Comparison of ENCODE assay signal across 31 cellular contexts in genomic region chr2:134269986-134270735, GRCh38. TPM values are rescaled to one million over a fixed set of nuclear protein-coding genes. Genes with fewer than 3 reads are reported as not detected.
A peak's percentile ranks its signal among the peaks of the same experiment; 100 is the strongest.
DNase-seq lines count a peak whose midpoint lies in the region; ATAC-seq and TF ChIP-seq lines count a peak whose summit lies in the region.
"Had no signal": no experiment of that assay in that cellular context is flagged by ENCODE, and none has a peak within 500 bp of the region (broad histone marks: within the 10 kb centered on the region; RNA-seq: fewer than 3 reads in every experiment).

No MANE protein-coding gene starts in this region.

- H3K27me3 ChIP-seq in DOHH2 (ENCODE audit: control insufficient read depth, low read length) (no peaks in the 10 kb centered on the region), right cardiac atrium (ENCODE audit: control insufficient read depth, insufficient read depth) (no peaks in the 10 kb centered on the region), colonic mucosa (no peaks in the 10 kb centered on the region)
- H3K27me3 ChIP-seq: upper lobe of right lung had no signal

- H3K4me1 ChIP-seq in DOHH2 (ENCODE audit: control insufficient read depth, low read length): peaks cover 91% of the 10 kb centered on the region
- H3K4me1 ChIP-seq in right cardiac atrium (ENCODE audit: control insufficient read depth, insufficient read depth, low read length): peaks cover 17% of the 10 kb centered on the region
- no peaks in the 10 kb centered on the region for H3K4me1 ChIP-seq in colonic mucosa
- H3K4me1 ChIP-seq: upper lobe of right lung had no signal

- H3K36me3 ChIP-seq in DOHH2 (ENCODE audit: control insufficient read depth, low read length) (peaks cover 53% of the 10 kb centered on the region), colonic mucosa (no peaks in the 10 kb centered on the region)

- no peaks in the 10 kb centered on the region for H3K27me3 Mint-ChIP-seq in activated T-helper 17 cell treated with anti-CD3 and anti-CD28 coated beads, Interleukin-2, amount 50 U/mL, for 72 hours
- no peaks in the 10 kb centered on the region for H3K27me3 Mint-ChIP-seq in stimulated activated memory B cell treated with anti-CD40 and anti-IgM and Interleukin-4, amounts not matched to agents 10 μg/mL and 1 μg/mL and 100 μg/mL, for 72 hours
- H3K27me3 Mint-ChIP-seq: activated T-cell treated with anti-CD3 and anti-CD28 coated beads, Interleukin-2, amount 50 U/mL, for 24 hours had no signal

- peak overlapping the region; percentile 36 for H3K27ac Mint-ChIP-seq in activated T-helper 17 cell treated with anti-CD3 and anti-CD28 coated beads, Interleukin-2, amount 50 U/mL, for 72 hours
- H3K27ac Mint-ChIP-seq in stimulated activated memory B cell treated with anti-CD40 and anti-IgM and Interleukin-4, amounts not matched to agents 10 μg/mL and 1 μg/mL and 100 μg/mL, for 72 hours: peak overlapping the region; percentile 94
- H3K27ac Mint-ChIP-seq: activated T-cell treated with anti-CD3 and anti-CD28 coated beads, Interleukin-2, amount 50 U/mL, for 24 hours; CD8-positive, alpha-beta T cell; endodermal cell; immature natural killer cell; natural killer cell had no signal

- H4K20me1 ChIP-seq in DOHH2 (ENCODE audit: control insufficient read depth, insufficient read depth, low read depth, low read length): 0 out of 2 replicates have a peak, but pooled peaks cover 4% of the 10 kb centered on the region

- H3K9me2 ChIP-seq in DOHH2 (replicated peaks; ENCODE audit: control insufficient read depth, low read length): no peaks in the 10 kb centered on the region

- no peak overlapping the region for H3K9ac ChIP-seq in colonic mucosa (ENCODE audit: low read depth in 2 of 2, low read length in 2 of 2)
- H3K9ac ChIP-seq: GM23248 had no signal

- H3K79me2 ChIP-seq in DOHH2 (ENCODE audit: control insufficient read depth, low read length): peaks cover 87% of the 10 kb centered on the region

- peaks cover 8% of the 10 kb centered on the region for H3F3A ChIP-seq in DOHH2 (ENCODE audit: control insufficient read depth, insufficient read depth)

- no peak overlapping the region for H3K4me3 ChIP-seq in DOHH2 (ENCODE audit: low read length)
- H3K4me3 ChIP-seq in right cardiac atrium (ENCODE audit: low read length): no peak overlapping the region
- H3K4me3 ChIP-seq in colonic mucosa: no peak overlapping the region
- H3K4me3 ChIP-seq: GM23248, SK-N-MC, upper lobe of right lung had no signal

- 40% methylated on average over 6 of the region's 6 CpGs for WGBS in right cardiac atrium

- peak overlapping the region; percentile 20 for H3K4me3 Mint-ChIP-seq in activated T-helper 17 cell treated with anti-CD3 and anti-CD28 coated beads, Interleukin-2, amount 50 U/mL, for 72 hours
- no peak overlapping the region for H3K4me3 Mint-ChIP-seq in stimulated activated memory B cell treated with anti-CD40 and anti-IgM and Interleukin-4, amounts not matched to agents 10 μg/mL and 1 μg/mL and 100 μg/mL, for 72 hours
- H3K4me3 Mint-ChIP-seq: activated T-cell treated with anti-CD3 and anti-CD28 coated beads, Interleukin-2, amount 50 U/mL, for 24 hours; CD8-positive, alpha-beta T cell; endodermal cell; immature natural killer cell; natural killer cell had no signal

- DNase-seq in right cardiac atrium (no peak), NCI-H2107 (lab: John Stamatoyannopoulos, UW) (no peak), colonic mucosa (no peak)
- DNase-seq: activated CD4-positive, alpha-beta T cell treated with anti-CD3 and anti-CD28 coated beads for 48 hours; activated CD8-positive, alpha-beta memory T cell treated with anti-CD3 and anti-CD28 coated beads for 24 hours; activated naive CD4-positive, alpha-beta T cell treated with Interleukin-2 at 50 U/mL for 16 hours; activated T-cell treated with anti-CD3 and anti-CD28 coated beads, Interleukin-2, amount 50 U/mL, for 24 hours; amniotic stem cell; CD8-positive, alpha-beta T cell; DMS 273 treated with DMSO at 0.1 percent for 48 hours; endodermal cell; foreskin melanocyte; GM23248; hippocampal formation; immature natural killer cell; natural killer cell; NCI-H1417 treated with DMSO at 0.1 percent for 48 hours; NCI-H2081 treated with DMSO at 0.1 percent for 48 hours; NCI-H446; NCI-H82; small intestine; stimulated activated CD4-positive, alpha-beta T cell treated with anti-CD3 and anti-CD28 coated beads, Interleukin-1b, Interleukin-23, amount 100 ng/mL, for 48 hours; upper lobe of right lung had no signal

- peaks cover 78% of the 10 kb centered on the region for H3K36me3 Mint-ChIP-seq in activated T-helper 17 cell treated with anti-CD3 and anti-CD28 coated beads, Interleukin-2, amount 50 U/mL, for 72 hours (ENCODE audit: low read depth)
- peaks cover 28% of the 10 kb centered on the region for H3K36me3 Mint-ChIP-seq in stimulated activated memory B cell treated with anti-CD40 and anti-IgM and Interleukin-4, amounts not matched to agents 10 μg/mL and 1 μg/mL and 100 μg/mL, for 72 hours

- H3K27ac ChIP-seq in DOHH2 (ENCODE audit: low read depth, low read length) (no peak overlapping the region), right cardiac atrium (ENCODE audit: low read length) (no peak overlapping the region), colonic mucosa (no peak overlapping the region)
- H3K27ac ChIP-seq: GM23248, HL-60, RWPE1, SK-N-MC, upper lobe of right lung had no signal

- no peaks in the 10 kb centered on the region for H3K9me3 Mint-ChIP-seq in activated T-helper 17 cell treated with anti-CD3 and anti-CD28 coated beads, Interleukin-2, amount 50 U/mL, for 72 hours
- no peaks in the 10 kb centered on the region for H3K9me3 Mint-ChIP-seq in stimulated activated memory B cell treated with anti-CD40 and anti-IgM and Interleukin-4, amounts not matched to agents 10 μg/mL and 1 μg/mL and 100 μg/mL, for 72 hours
- H3K9me3 Mint-ChIP-seq: activated T-cell treated with anti-CD3 and anti-CD28 coated beads, Interleukin-2, amount 50 U/mL, for 24 hours; CD8-positive, alpha-beta T cell; endodermal cell; immature natural killer cell; natural killer cell had no signal

- peaks cover 46% of the 10 kb centered on the region for H3K4me1 Mint-ChIP-seq in activated T-helper 17 cell treated with anti-CD3 and anti-CD28 coated beads, Interleukin-2, amount 50 U/mL, for 72 hours
- H3K4me1 Mint-ChIP-seq in stimulated activated memory B cell treated with anti-CD40 and anti-IgM and Interleukin-4, amounts not matched to agents 10 μg/mL and 1 μg/mL and 100 μg/mL, for 72 hours: peaks cover 80% of the 10 kb centered on the region

- H3K9me3 ChIP-seq in DOHH2 (ENCODE audit: control insufficient read depth, insufficient read depth, low read length) (no peaks in the 10 kb centered on the region), right cardiac atrium (ENCODE audit: control insufficient read depth, low read length) (no peaks in the 10 kb centered on the region), colonic mucosa (no peaks in the 10 kb centered on the region)
- H3K9me3 ChIP-seq: upper lobe of right lung had no signal

- no peak for TF ChIP-seq CTCF in DOHH2 (IDR thresholded peaks at IDR 0.05; ENCODE audit: low read depth, low read length, poor library complexity, severe bottlenecking)
- no peak for TF ChIP-seq CTCF in colonic mucosa (IDR thresholded peaks at IDR 0.05)

- ATAC-seq in activated T-helper 17 cell treated with anti-CD3 and anti-CD28 coated beads, Interleukin-2, amount 50 U/mL, for 72 hours (replicated peaks): no peak
- peak; percentile 54 to 62 for ATAC-seq in right cardiac atrium
- ATAC-seq in stimulated activated memory B cell treated with anti-CD40 and anti-IgM and Interleukin-4, amounts not matched to agents 10 μg/mL and 1 μg/mL and 100 μg/mL, for 72 hours: no peak
- ATAC-seq in HG03097 (IDR thresholded peaks at IDR 0.05; ENCODE audit: low FRiP score, unreplicated experiment): no peak
- ATAC-seq: CD8-positive, alpha-beta T cell; esophagus mucosa; natural killer cell; upper lobe of right lung had no signal

- peak overlapping the region; percentile 12 for H3K4me2 ChIP-seq in DOHH2 (ENCODE audit: low read length)

- intact Hi-C loops in right cardiac atrium (cut with DNase I) (no loop called here), colonic mucosa (cut with DNase I) (no loop called here)

RNA-seq across cellular contexts. Expression of gene MGAT5, which starts 16.3 kb away (rescaled TPM):
- total RNA-seq in activated T-helper 17 cell treated with anti-CD3 and anti-CD28 coated beads, Interleukin-2, amount 50 U/mL, for 72 hours: 10 to 100 TPM; 53.0 to 53.1 TPM
- total RNA-seq in right cardiac atrium: 100 to 1,000 TPM; 112 to 156 (median 134) TPM
- 29.0 TPM for polyA plus RNA-seq in right cardiac atrium
- 10 to 100 TPM; 61.7 to 63.2 TPM for total RNA-seq in colonic mucosa

Comparison
In these comparisons a context has a peak if more than half of its experiments do, and no peak if none do; other contexts are left out.
1. ATAC-seq: peak in right cardiac atrium (2 of 2); none in activated T-helper 17 cell treated with anti-CD3 and anti-CD28 coated beads, Interleukin-2, amount 50 U/mL, for 72 hours (single experiment), stimulated activated memory B cell treated with anti-CD40 and anti-IgM and Interleukin-4, amounts not matched to agents 10 μg/mL and 1 μg/mL and 100 μg/mL, for 72 hours (single experiment) and HG03097 (single experiment).